Comparison of ENCODE assay signal across 9 cellular contexts in genomic region chr3:99920530-99921376, GRCh38.
A peak's percentile ranks its signal among the peaks of the same experiment; 100 is the strongest.
DNase-seq lines count a peak whose midpoint lies in the region; ATAC-seq and TF ChIP-seq lines count a peak whose summit lies in the region.
"Had no signal": no experiment of that assay in that cellular context is flagged by ENCODE, and none has a peak within 500 bp of the region (broad histone marks: within the 10 kb centered on the region; RNA-seq: fewer than 3 reads in every experiment).

No MANE protein-coding gene starts in this region.

- H3K4me3 ChIP-seq in ovary: no peak overlapping the region
- H3K4me3 ChIP-seq: dorsolateral prefrontal cortex had no signal

- H3K27me3 ChIP-seq in ovary: no peaks in the 10 kb centered on the region
- H3K27me3 ChIP-seq: dorsolateral prefrontal cortex had no signal

- DNase-seq in NOMO-1 (lab: John Stamatoyannopoulos, UW; ENCODE audit: unreplicated experiment in 2 of 2) (peak; percentile 8 to 45), fibroblast of gingiva (ENCODE audit: low read depth) (peak; percentile 61), ovary (peak in 4 of 5 donors; percentile 33 to 69 (median 55)), GM13976 (ENCODE audit: low spot score) (no peak), COLO829 (ENCODE audit: low spot score) (no peak)
- DNase-seq in activated CD4-positive, CD25-positive, alpha-beta regulatory T cell (lab: John Stamatoyannopoulos, UW): no peak

- ATAC-seq in GM19351 (IDR thresholded peaks at IDR 0.05; ENCODE audit: unreplicated experiment) (peak; percentile 63), HG03457 (IDR thresholded peaks at IDR 0.05; ENCODE audit: unreplicated experiment) (no peak)

- H3K4me1 ChIP-seq in ovary (ENCODE audit: insufficient read depth): peaks cover 8% of the 10 kb centered on the region

- in situ Hi-C loops in GM13976 (cut with MboI; ENCODE audit: low sequenced_read_pairs, unreplicated experiment): no loop called here

- no peaks in the 10 kb centered on the region for H3K9me3 ChIP-seq in ovary

- intact Hi-C loops in ovary (cut with DNase I): no loop called here

- TF ChIP-seq CTCF in ovary (IDR thresholded peaks at IDR 0.05) (no peak), GM13976 (IDR thresholded peaks at IDR 0.05; ENCODE audit: borderline replicate concordance, control extremely low read depth, extremely low read depth, insufficient read depth, missing control alignments) (no peak)

- no peak for TF ChIP-seq EP300 in ovary (IDR thresholded peaks at IDR 0.05)

- TF ChIP-seq POLR2A in ovary (IDR thresholded peaks at IDR 0.05): no peak

- WGBS in ovary, 3 donors: 50 to 56% (median 52%) methylated on average over 9 of the region's 9 CpGs

- no peaks in the 10 kb centered on the region for H3K36me3 ChIP-seq in ovary

- H3K27ac ChIP-seq in ovary: no peak overlapping the region

Comparison
In these comparisons a context has a peak if more than half of its experiments do, and no peak if none do; other contexts are left out.
1. DNase-seq: peak in NOMO-1 (2 of 2), fibroblast of gingiva (single experiment) and ovary (4 of 5); none in activated CD4-positive, CD25-positive, alpha-beta regulatory T cell (0 of 4), GM13976 (single experiment) and COLO829 (single experiment).